23 cellular contexts compared by ENCODE assay signal in the genomic region with DNA sequence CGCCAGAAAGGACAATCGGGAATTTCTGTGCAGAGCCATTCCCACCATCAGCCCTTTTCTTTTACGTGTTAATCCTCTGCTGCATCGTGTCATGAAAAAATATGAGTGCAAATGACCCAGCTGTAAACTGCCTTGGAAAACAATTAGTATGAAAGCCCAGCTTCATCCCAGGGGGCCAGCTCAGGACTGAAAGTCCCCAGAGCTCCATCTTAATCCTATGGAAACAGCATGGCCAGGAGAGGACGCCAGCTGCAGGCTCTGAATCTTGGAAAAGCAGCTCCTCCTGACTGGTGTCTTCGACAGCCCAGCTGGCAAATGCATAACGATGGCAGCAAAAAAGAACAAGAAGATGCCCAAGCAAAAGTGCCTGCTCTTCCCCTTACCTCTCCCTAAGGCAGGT.
"Had no signal": no experiment of that assay in that cellular context is flagged by ENCODE, and none has a peak within 500 bp of the region (broad histone marks: within the 10 kb centered on the region; RNA-seq: fewer than 3 reads in every experiment).

No MANE protein-coding gene starts in this region.

- H3K36me3 Mint-ChIP-seq: natural killer cell treated with Interleukin-12 subunit alpha and Interleukin-12 subunit beta and Interleukin-15 and Interleukin-18, amount 100 ng/mL, for 72 hours; stimulated activated naive B cell treated with anti-CD40 and anti-IgM and Interleukin-4, amounts not matched to agents 10 μg/mL and 1 μg/mL and 100 μg/mL, for 72 hours had no signal

- H3K27ac Mint-ChIP-seq: natural killer cell treated with Interleukin-12 subunit alpha and Interleukin-12 subunit beta and Interleukin-15 and Interleukin-18, amount 100 ng/mL, for 72 hours; stimulated activated naive B cell treated with anti-CD40 and anti-IgM and Interleukin-4, amounts not matched to agents 10 μg/mL and 1 μg/mL and 100 μg/mL, for 72 hours had no signal

- H3K4me1 Mint-ChIP-seq: stimulated activated naive B cell treated with anti-CD40 and anti-IgM and Interleukin-4, amounts not matched to agents 10 μg/mL and 1 μg/mL and 100 μg/mL, for 72 hours; stimulated activated naive CD8-positive, alpha-beta T cell treated with anti-CD3 and anti-CD28 coated beads, Interleukin-15, amount 100 ng/mL, for 72 hours had no signal

- H3K27ac ChIP-seq: foreskin keratinocyte, hepatocyte, parathyroid adenoma, prostate gland, sigmoid colon, skin epidermis, testis, tibial nerve, upper lobe of right lung had no signal

- H3K4me3 ChIP-seq: hepatocyte, lung, prostate gland, sigmoid colon, skin epidermis, testis, tibial nerve, upper lobe of right lung had no signal

- ATAC-seq: foreskin keratinocyte; left cardiac atrium; left ventricle myocardium superior; natural killer cell treated with Interleukin-12 subunit alpha and Interleukin-12 subunit beta and Interleukin-15 and Interleukin-18, amount 100 ng/mL, for 72 hours; stimulated activated naive CD8-positive, alpha-beta T cell treated with anti-CD3 and anti-CD28 coated beads, Interleukin-15, amount 100 ng/mL, for 72 hours; upper lobe of right lung had no signal

- H3K9me3 Mint-ChIP-seq: natural killer cell treated with Interleukin-12 subunit alpha and Interleukin-12 subunit beta and Interleukin-15 and Interleukin-18, amount 100 ng/mL, for 72 hours; stimulated activated naive B cell treated with anti-CD40 and anti-IgM and Interleukin-4, amounts not matched to agents 10 μg/mL and 1 μg/mL and 100 μg/mL, for 72 hours; stimulated activated naive CD8-positive, alpha-beta T cell treated with anti-CD3 and anti-CD28 coated beads, Interleukin-15, amount 100 ng/mL, for 72 hours had no signal

- H3K79me2 ChIP-seq: hepatocyte, parathyroid adenoma had no signal

- H3K9me3 ChIP-seq: prostate gland, sigmoid colon, testis, tibial nerve, upper lobe of right lung had no signal

- H3K4me2 ChIP-seq: hepatocyte had no signal

- H3K4me3 Mint-ChIP-seq: natural killer cell treated with Interleukin-12 subunit alpha and Interleukin-12 subunit beta and Interleukin-15 and Interleukin-18, amount 100 ng/mL, for 72 hours; stimulated activated naive B cell treated with anti-CD40 and anti-IgM and Interleukin-4, amounts not matched to agents 10 μg/mL and 1 μg/mL and 100 μg/mL, for 72 hours; stimulated activated naive CD8-positive, alpha-beta T cell treated with anti-CD3 and anti-CD28 coated beads, Interleukin-15, amount 100 ng/mL, for 72 hours had no signal

- H3K4me1 ChIP-seq: foreskin keratinocyte, parathyroid adenoma, prostate gland, upper lobe of right lung had no signal

- H3K36me3 ChIP-seq: prostate gland, sigmoid colon, tibial nerve, upper lobe of right lung had no signal

- DNase-seq: dermis blood vessel endothelial cell; erythroblast; foreskin keratinocyte; head of caudate nucleus; kidney; left cardiac atrium; left ventricle myocardium superior; mesenchymal stem cell; midbrain; sigmoid colon; stimulated activated CD4-positive, alpha-beta T cell treated with anti-CD3 and anti-CD28 coated beads, Interleukin-2, amount 100 ng/mL, for 24 hours; stimulated activated CD4-positive, alpha-beta T cell treated with anti-CD3 and anti-CD28 coated beads, Interleukin-4, amount 100 ng/mL, for 4 hours; stimulated activated naive B cell treated with anti-CD40 and anti-IgM and Interleukin-4, amounts not matched to agents 10 μg/mL and 1 μg/mL and 100 μg/mL, for 72 hours; stimulated activated naive CD8-positive, alpha-beta T cell treated with anti-CD3 and anti-CD28 coated beads, Interleukin-15, amount 100 ng/mL, for 72 hours; testis; upper lobe of right lung had no signal

- H3K27me3 ChIP-seq: foreskin keratinocyte, hepatocyte, sigmoid colon, testis, tibial nerve, upper lobe of right lung had no signal

- H3K9ac ChIP-seq: parathyroid adenoma had no signal

- H2AFZ ChIP-seq: hepatocyte, parathyroid adenoma had no signal
